1 cellular context compared by ENCODE assay signal in genomic region chr6:158398252-158399024, GRCh38.
TF ChIP-seq lines count a peak whose summit lies in the region.

No MANE protein-coding gene starts in this region.

TF ChIP-seq in GM23338, 12 proteins besides CTCF, POLR2A, EP300 and RAD21:
- TF ChIP-seq ZNF331 (CRISPR knock-in tag; IDR thresholded peaks at IDR 0.05; ENCODE audit: low read depth) (no peak), EZH2phosphoT487 (IDR thresholded peaks at IDR 0.05; ENCODE audit: unreplicated experiment) (no peak)
